ENCODE assay signal across 2 cellular contexts in the genomic region with DNA sequence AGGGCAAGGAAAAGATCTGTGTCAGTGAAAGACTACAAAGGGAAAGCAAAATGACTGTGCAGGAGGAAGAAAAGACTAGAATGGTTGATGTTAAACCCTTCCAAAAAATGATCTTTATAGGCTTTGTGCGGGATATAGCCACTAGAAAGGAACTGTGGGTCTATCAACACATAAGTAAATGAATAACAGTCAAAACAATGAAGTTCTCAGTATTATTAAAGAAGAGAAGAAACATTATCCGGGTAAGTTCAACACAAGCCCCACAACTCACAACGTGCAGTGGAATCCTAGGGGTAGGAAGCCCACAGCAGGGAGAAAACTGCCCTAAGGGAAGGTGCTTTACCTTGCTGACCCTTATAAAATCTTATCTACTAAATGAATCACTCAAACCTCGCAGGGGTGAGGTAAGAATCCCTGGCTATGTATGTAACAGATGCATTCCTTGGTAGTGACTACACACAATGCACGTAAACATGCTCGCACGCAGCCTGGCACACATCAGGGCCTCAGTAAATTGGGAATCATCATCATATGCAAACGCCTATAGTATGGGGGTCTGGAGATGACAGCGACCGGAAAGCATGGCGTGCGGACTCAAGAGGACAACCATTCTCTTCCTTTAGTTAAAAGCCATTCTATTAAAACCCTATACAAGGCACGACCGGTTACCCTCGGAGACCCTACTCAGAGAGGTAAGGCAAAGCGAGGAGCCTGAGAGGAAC.
TF ChIP-seq lines count a peak whose summit lies in the region.

No MANE protein-coding gene starts in this region.

TF ChIP-seq in liver, 16 proteins besides CTCF, POLR2A, EP300 and RAD21:
- TF ChIP-seq, protein P1, sequence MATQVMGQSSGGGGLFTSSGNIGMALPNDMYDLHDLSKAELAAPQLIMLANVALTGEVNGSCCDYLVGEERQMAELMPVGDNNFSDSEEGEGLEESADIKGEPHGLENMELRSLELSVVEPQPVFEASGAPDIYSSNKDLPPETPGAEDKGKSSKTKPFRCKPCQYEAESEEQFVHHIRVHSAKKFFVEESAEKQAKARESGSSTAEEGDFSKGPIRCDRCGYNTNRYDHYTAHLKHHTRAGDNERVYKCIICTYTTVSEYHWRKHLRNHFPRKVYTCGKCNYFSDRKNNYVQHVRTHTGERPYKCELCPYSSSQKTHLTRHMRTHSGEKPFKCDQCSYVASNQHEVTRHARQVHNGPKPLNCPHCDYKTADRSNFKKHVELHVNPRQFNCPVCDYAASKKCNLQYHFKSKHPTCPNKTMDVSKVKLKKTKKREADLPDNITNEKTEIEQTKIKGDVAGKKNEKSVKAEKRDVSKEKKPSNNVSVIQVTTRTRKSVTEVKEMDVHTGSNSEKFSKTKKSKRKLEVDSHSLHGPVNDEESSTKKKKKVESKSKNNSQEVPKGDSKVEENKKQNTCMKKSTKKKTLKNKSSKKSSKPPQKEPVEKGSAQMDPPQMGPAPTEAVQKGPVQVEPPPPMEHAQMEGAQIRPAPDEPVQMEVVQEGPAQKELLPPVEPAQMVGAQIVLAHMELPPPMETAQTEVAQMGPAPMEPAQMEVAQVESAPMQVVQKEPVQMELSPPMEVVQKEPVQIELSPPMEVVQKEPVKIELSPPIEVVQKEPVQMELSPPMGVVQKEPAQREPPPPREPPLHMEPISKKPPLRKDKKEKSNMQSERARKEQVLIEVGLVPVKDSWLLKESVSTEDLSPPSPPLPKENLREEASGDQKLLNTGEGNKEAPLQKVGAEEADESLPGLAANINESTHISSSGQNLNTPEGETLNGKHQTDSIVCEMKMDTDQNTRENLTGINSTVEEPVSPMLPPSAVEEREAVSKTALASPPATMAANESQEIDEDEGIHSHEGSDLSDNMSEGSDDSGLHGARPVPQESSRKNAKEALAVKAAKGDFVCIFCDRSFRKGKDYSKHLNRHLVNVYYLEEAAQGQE (IDR thresholded peaks at IDR 0.05): no peak
- TF ChIP-seq HNF4G (IDR thresholded peaks at IDR 0.05) (no peak), FOXA1 (IDR thresholded peaks at IDR 0.05) (no peak), YY1 (IDR thresholded peaks at IDR 0.05) (no peak), FOXA2 (IDR thresholded peaks at IDR 0.05) (no peak), SP1 (IDR thresholded peaks at IDR 0.05) (no peak), HNF4A (conservative IDR thresholded peaks at IDR 0.05) (no peak), GABPA (IDR thresholded peaks at IDR 0.05 in 1 of 2, conservative IDR thresholded peaks at IDR 0.05 in 1 of 2) (no peak), RXRA (IDR thresholded peaks at IDR 0.05) (no peak), TAF1 (conservative IDR thresholded peaks at IDR 0.05) (no peak), JUND (IDR thresholded peaks at IDR 0.05) (no peak), NR2F2 (IDR thresholded peaks at IDR 0.05) (no peak), EGR1 (IDR thresholded peaks at IDR 0.05; ENCODE audit: low read depth in 2 of 2) (no peak)
- TF ChIP-seq, protein P2, sequence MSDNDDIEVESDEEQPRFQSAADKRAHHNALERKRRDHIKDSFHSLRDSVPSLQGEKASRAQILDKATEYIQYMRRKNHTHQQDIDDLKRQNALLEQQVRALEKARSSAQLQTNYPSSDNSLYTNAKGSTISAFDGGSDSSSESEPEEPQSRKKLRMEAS (IDR thresholded peaks at IDR 0.05): no peak
- TF ChIP-seq, protein P3, sequence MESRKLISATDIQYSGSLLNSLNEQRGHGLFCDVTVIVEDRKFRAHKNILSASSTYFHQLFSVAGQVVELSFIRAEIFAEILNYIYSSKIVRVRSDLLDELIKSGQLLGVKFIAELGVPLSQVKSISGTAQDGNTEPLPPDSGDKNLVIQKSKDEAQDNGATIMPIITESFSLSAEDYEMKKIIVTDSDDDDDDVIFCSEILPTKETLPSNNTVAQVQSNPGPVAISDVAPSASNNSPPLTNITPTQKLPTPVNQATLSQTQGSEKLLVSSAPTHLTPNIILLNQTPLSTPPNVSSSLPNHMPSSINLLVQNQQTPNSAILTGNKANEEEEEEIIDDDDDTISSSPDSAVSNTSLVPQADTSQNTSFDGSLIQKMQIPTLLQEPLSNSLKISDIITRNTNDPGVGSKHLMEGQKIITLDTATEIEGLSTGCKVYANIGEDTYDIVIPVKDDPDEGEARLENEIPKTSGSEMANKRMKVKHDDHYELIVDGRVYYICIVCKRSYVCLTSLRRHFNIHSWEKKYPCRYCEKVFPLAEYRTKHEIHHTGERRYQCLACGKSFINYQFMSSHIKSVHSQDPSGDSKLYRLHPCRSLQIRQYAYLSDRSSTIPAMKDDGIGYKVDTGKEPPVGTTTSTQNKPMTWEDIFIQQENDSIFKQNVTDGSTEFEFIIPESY (IDR thresholded peaks at IDR 0.05): no peak
- TF ChIP-seq, protein P4, sequence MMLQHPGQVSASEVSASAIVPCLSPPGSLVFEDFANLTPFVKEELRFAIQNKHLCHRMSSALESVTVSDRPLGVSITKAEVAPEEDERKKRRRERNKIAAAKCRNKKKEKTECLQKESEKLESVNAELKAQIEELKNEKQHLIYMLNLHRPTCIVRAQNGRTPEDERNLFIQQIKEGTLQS (IDR thresholded peaks at IDR 0.05): no peak

TF ChIP-seq in HepG2, 621 proteins besides CTCF, POLR2A, EP300 and RAD21:
- TF ChIP-seq CBX1 (IDR thresholded peaks at IDR 0.05; ENCODE audit: low read depth): no peak
- TF ChIP-seq SYNCRIP (IDR thresholded peaks at IDR 0.05; ENCODE audit: insufficient read depth, low read depth, low read length): no peak
- TF ChIP-seq ZNF557 (CRISPR knock-in tag; IDR thresholded peaks at IDR 0.05): no peak
- TF ChIP-seq NFYB (CRISPR knock-in tag; IDR thresholded peaks at IDR 0.05): no peak
- TF ChIP-seq TCF7 (IDR thresholded peaks at IDR 0.05; ENCODE audit: low read depth): no peak
- TF ChIP-seq ZNF326 (CRISPR knock-in tag; IDR thresholded peaks at IDR 0.05; ENCODE audit: borderline replicate concordance): no peak
- no peak for TF ChIP-seq HNRNPLL (IDR thresholded peaks at IDR 0.05; ENCODE audit: low read depth, low read length, poor library complexity, severe bottlenecking)
- TF ChIP-seq ZNF841 (CRISPR knock-in tag; IDR thresholded peaks at IDR 0.05; ENCODE audit: borderline replicate concordance): no peak
- no peak for TF ChIP-seq SALL2 (CRISPR knock-in tag; IDR thresholded peaks at IDR 0.05)
- TF ChIP-seq, protein P5, sequence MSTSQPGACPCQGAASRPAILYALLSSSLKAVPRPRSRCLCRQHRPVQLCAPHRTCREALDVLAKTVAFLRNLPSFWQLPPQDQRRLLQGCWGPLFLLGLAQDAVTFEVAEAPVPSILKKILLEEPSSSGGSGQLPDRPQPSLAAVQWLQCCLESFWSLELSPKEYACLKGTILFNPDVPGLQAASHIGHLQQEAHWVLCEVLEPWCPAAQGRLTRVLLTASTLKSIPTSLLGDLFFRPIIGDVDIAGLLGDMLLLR (CRISPR knock-in tag; IDR thresholded peaks at IDR 0.05): no peak
- TF ChIP-seq ESRRA (CRISPR knock-in tag; IDR thresholded peaks at IDR 0.05; ENCODE audit: low read depth): no peak
- TF ChIP-seq ZNF543 (CRISPR knock-in tag; IDR thresholded peaks at IDR 0.05): no peak
- no peak for TF ChIP-seq ZMYM3 (CRISPR knock-in tag; IDR thresholded peaks at IDR 0.05)
- TF ChIP-seq, protein P6, sequence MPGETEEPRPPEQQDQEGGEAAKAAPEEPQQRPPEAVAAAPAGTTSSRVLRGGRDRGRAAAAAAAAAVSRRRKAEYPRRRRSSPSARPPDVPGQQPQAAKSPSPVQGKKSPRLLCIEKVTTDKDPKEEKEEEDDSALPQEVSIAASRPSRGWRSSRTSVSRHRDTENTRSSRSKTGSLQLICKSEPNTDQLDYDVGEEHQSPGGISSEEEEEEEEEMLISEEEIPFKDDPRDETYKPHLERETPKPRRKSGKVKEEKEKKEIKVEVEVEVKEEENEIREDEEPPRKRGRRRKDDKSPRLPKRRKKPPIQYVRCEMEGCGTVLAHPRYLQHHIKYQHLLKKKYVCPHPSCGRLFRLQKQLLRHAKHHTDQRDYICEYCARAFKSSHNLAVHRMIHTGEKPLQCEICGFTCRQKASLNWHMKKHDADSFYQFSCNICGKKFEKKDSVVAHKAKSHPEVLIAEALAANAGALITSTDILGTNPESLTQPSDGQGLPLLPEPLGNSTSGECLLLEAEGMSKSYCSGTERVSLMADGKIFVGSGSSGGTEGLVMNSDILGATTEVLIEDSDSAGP (CRISPR knock-in tag; IDR thresholded peaks at IDR 0.05; ENCODE audit: borderline replicate concordance): no peak
- TF ChIP-seq HCFC1 (IDR thresholded peaks at IDR 0.05; ENCODE audit: low read depth, low read length): no peak
- no peak for TF ChIP-seq U2AF2 (IDR thresholded peaks at IDR 0.05; ENCODE audit: low read depth, low read length)
- TF ChIP-seq ZNF207 (IDR thresholded peaks at IDR 0.05; ENCODE audit: borderline replicate concordance): no peak
- no peak for TF ChIP-seq MTF2 (CRISPR knock-in tag; IDR thresholded peaks at IDR 0.05; ENCODE audit: borderline replicate concordance)
- no peak for TF ChIP-seq MBNL3 (CRISPR knock-in tag; conservative IDR thresholded peaks at IDR 0.05)
